16 cellular contexts compared by ENCODE assay signal in genomic region chr1:19220991-19221390, GRCh38. TPM values are rescaled to one million over a fixed set of nuclear protein-coding genes. Genes with fewer than 3 reads are reported as not detected.
DNase-seq lines count a peak whose midpoint lies in the region; TF ChIP-seq lines count a peak whose summit lies in the region.
"Had no signal": no experiment of that assay in that cellular context is flagged by ENCODE, and none has a peak within 500 bp of the region (broad histone marks: within the 10 kb centered on the region; RNA-seq: fewer than 3 reads in every experiment).

No MANE protein-coding gene starts in this region.

- H3K27ac ChIP-seq in A673 (ENCODE audit: low read depth, low read length, poor library complexity, severe bottlenecking) (peak overlapping the region; percentile 37), SJCRH30 (peak overlapping the region; percentile 39), hepatocyte (peak overlapping the region; percentile 34)
- peak overlapping the region in 8 of 11 experiments; percentile 12 to 85 (median 74); a peak in 16 of 22 replicates for H3K27ac ChIP-seq in BLaER1 treated with 17β-estradiol and CSF1 and Interleukin-3, amounts not matched to agents 10 nM and 100 nM
- no peak overlapping the region for H3K27ac ChIP-seq in effector memory CD4-positive, alpha-beta T cell (ENCODE audit: insufficient read depth, low read length, poor library complexity, severe bottlenecking)

- CTCF ChIA-PET in A673 (lab: Charles Lee) = interaction anchor here (0.6 kb wide), 1 partner anchor 9 kb away, joined by 4 read pairs; no protein-coding TSS in a partner anchor

- H3K27me3 ChIP-seq in A673 (replicated peaks; ENCODE audit: insufficient read depth, low read depth, low read length, poor library complexity) (no peaks in the 10 kb centered on the region), SJCRH30 (no peaks in the 10 kb centered on the region), hepatocyte (no peaks in the 10 kb centered on the region)
- no peaks in the 10 kb centered on the region for H3K27me3 ChIP-seq in BLaER1 treated with 17β-estradiol and CSF1 and Interleukin-3, amounts not matched to agents 10 nM and 100 nM
- H3K27me3 ChIP-seq in effector memory CD4-positive, alpha-beta T cell (replicated peaks; ENCODE audit: control insufficient read depth, insufficient read depth, low read length, poor library complexity, severe bottlenecking) = no peaks in the 10 kb centered on the region
- H3K27me3 ChIP-seq: adrenal gland, BE2C, MG63 had no signal

- H3K4me1 ChIP-seq in A673 (ENCODE audit: insufficient read depth, low read length, poor library complexity, severe bottlenecking) (peaks cover 5% of the 10 kb centered on the region), SJCRH30 (peaks cover 16% of the 10 kb centered on the region), hepatocyte (ENCODE audit: insufficient read depth) (no peaks in the 10 kb centered on the region)
- peaks cover 0 to 33% (median 22%) of the 10 kb centered on the region in 10 experiments; a peak in 16 of 20 replicates for H3K4me1 ChIP-seq in BLaER1 treated with 17β-estradiol and CSF1 and Interleukin-3, amounts not matched to agents 10 nM and 100 nM
- H3K4me1 ChIP-seq in effector memory CD4-positive, alpha-beta T cell (ENCODE audit: control insufficient read depth, insufficient read depth, low read length, poor library complexity, severe bottlenecking) = no peaks in the 10 kb centered on the region
- H3K4me1 ChIP-seq: adrenal gland, BE2C, HAP-1 had no signal

- H3K36me3 ChIP-seq in A673 (ENCODE audit: insufficient read depth, low read length, poor library complexity, severe bottlenecking) (peaks cover 95% of the 10 kb centered on the region), SJCRH30 (peaks cover 93% of the 10 kb centered on the region), hepatocyte (replicated peaks; ENCODE audit: insufficient read depth, low read depth) (no peaks in the 10 kb centered on the region)
- peaks cover 97 to 100% (median 100%) of the 10 kb centered on the region in 11 experiments for H3K36me3 ChIP-seq in BLaER1 treated with 17β-estradiol and CSF1 and Interleukin-3, amounts not matched to agents 10 nM and 100 nM
- peaks cover 77% of the 10 kb centered on the region for H3K36me3 ChIP-seq in effector memory CD4-positive, alpha-beta T cell (ENCODE audit: control insufficient read depth, insufficient read depth, low read length)

- H2AFZ ChIP-seq in hepatocyte = no peak overlapping the region

- TF ChIP-seq CTCF in A673 (conservative IDR thresholded peaks at IDR 0.05; ENCODE audit: low read depth, low read length) (no peak), hepatocyte (IDR thresholded peaks at IDR 0.05; ENCODE audit: poor library complexity) (no peak)

- intact Hi-C loops in A673 (cut with micrococcal nuclease; ENCODE audit: unreplicated experiment) = no loop called here

- no peaks in the 10 kb centered on the region for H3K9me2 ChIP-seq in hepatocyte (replicated peaks; ENCODE audit: insufficient read depth)

- H4K20me1 ChIP-seq in BLaER1 treated with 17β-estradiol and CSF1 and Interleukin-3, amounts not matched to agents 10 nM and 100 nM = peaks cover 5 to 84% (median 46%) of the 10 kb centered on the region in 11 experiments; a peak in 16 of 22 replicates
- H4K20me1 ChIP-seq in hepatocyte (ENCODE audit: insufficient read depth, poor library complexity, severe bottlenecking) = no peaks in the 10 kb centered on the region

- POLR2A ChIA-PET in A673 (lab: Charles Lee; ENCODE audit: low non-redundant PET) = no interaction called here

- no TSS peak for BruUV-seq in A673 (replicated peaks; lab: Mats Ljungman, UMichigan)

- 86% methylated on average over 7 of the region's 7 CpGs for WGBS in hepatocyte (ENCODE audit: low lambda C conversion rate, missing lambda C conversion rate)

- H3K79me2 ChIP-seq in hepatocyte = peaks cover 7% of the 10 kb centered on the region

- H3K9me3 ChIP-seq in A673 (ENCODE audit: low read depth, low read length, poor library complexity, severe bottlenecking) = no peaks in the 10 kb centered on the region
- no peaks in the 10 kb centered on the region for H3K9me3 ChIP-seq in BLaER1 treated with 17β-estradiol and CSF1 and Interleukin-3, amounts not matched to agents 10 nM and 100 nM (replicated peaks in 1 of 11)
- no peaks in the 10 kb centered on the region for H3K9me3 ChIP-seq in SJCRH30 (replicated peaks)
- no peaks in the 10 kb centered on the region for H3K9me3 ChIP-seq in hepatocyte (ENCODE audit: low read depth)
- H3K9me3 ChIP-seq in effector memory CD4-positive, alpha-beta T cell (ENCODE audit: control insufficient read depth, low read length) = no peaks in the 10 kb centered on the region
- H3K9me3 ChIP-seq: adrenal gland, BE2C, HAP-1, MG63 had no signal

- H3K9ac ChIP-seq in BLaER1 treated with 17β-estradiol and CSF1 and Interleukin-3, amounts not matched to agents 10 nM and 100 nM = peak overlapping the region in 7 of 11 experiments; percentile 38 to 68 (median 52); a peak in 10 of 22 replicates

- peak; percentile 35 for DNase-seq in A673 (ENCODE audit: low spot score)
- DNase-seq in SJCRH30 = peak; percentile 69 to 81
- DNase-seq in hepatocyte (ENCODE audit: low spot score) = no peak
- no peak for DNase-seq in effector memory CD4-positive, alpha-beta T cell
- DNase-seq in Ammon's horn (ENCODE audit: low spot score) = no peak
- DNase-seq in HPDE6-E6E7 (ENCODE audit: extremely low spot score) = no peak
- no peak for DNase-seq in foreskin melanocyte
- DNase-seq: activated CD4-positive, alpha-beta T cell treated with anti-CD3 and anti-CD28 coated beads, Interleukin-2, amount 10 ng/mL, durations not matched to agents 24 days and 14 days; BE2C; foreskin fibroblast; MG63; stimulated activated CD4-positive, alpha-beta T cell treated with anti-CD3 and anti-CD28 coated beads, Interleukin-12 subunit alpha, Interleukin-12 subunit beta, amount 100 ng/mL, for 4 hours; stimulated activated naive CD4-positive, alpha-beta T cell had no signal

- peak overlapping the region in 9 of 11 experiments; percentile 23 to 77 (median 57); a peak in 15 of 22 replicates for H3K4me2 ChIP-seq in BLaER1 treated with 17β-estradiol and CSF1 and Interleukin-3, amounts not matched to agents 10 nM and 100 nM
- H3K4me2 ChIP-seq in hepatocyte = no peak overlapping the region

- H3K4me3 ChIP-seq in A673 (ENCODE audit: low read depth, low read length, poor library complexity, severe bottlenecking) (no peak overlapping the region), SJCRH30 (no peak overlapping the region), hepatocyte (no peak overlapping the region)
- H3K4me3 ChIP-seq in BLaER1 treated with 17β-estradiol and CSF1 and Interleukin-3, amounts not matched to agents 10 nM and 100 nM = peak overlapping the region in 1 of 10 experiments; percentile 3; a peak in 1 of 20 replicates
- H3K4me3 ChIP-seq in effector memory CD4-positive, alpha-beta T cell (ENCODE audit: insufficient read depth, low read depth, low read length, poor library complexity, severe bottlenecking) = no peak overlapping the region
- H3K4me3 ChIP-seq: adrenal gland, HAP-1, MG63 had no signal

RNA-seq across cellular contexts. Expression of gene UBR4, which starts 10.9 kb away (rescaled TPM):
- total RNA-seq in A673 (2021) (214 and 221 TPM in 2 replicates), hepatocyte (138 and 175 TPM in 2 replicates)
- total RNA-seq in SJCRH30 (2014; rRNA removed; shearing (Covaris generic)) = 96.7 and 102 TPM in 2 replicates
- 140 and 166 TPM in 2 replicates for polyA plus RNA-seq in hepatocyte

RNA-seq across cellular contexts. Expression of gene EMC1, which starts 30.3 kb away (rescaled TPM):
- total RNA-seq in A673 (2021) = 75.9 and 84.3 TPM in 2 replicates
- total RNA-seq in SJCRH30 (2014; rRNA removed; shearing (Covaris generic)) = 60.9 and 68.5 TPM in 2 replicates
- 33.0 and 35.8 TPM in 2 replicates for total RNA-seq in hepatocyte
- polyA plus RNA-seq in hepatocyte = 28.6 and 33.2 TPM in 2 replicates

RNA-seq across cellular contexts. Expression of gene MRTO4, which starts 30.6 kb away (rescaled TPM):
- total RNA-seq in A673 (2021) (125 and 145 TPM in 2 replicates), hepatocyte (19.7 and 20.8 TPM in 2 replicates)
- total RNA-seq in SJCRH30 (2014; rRNA removed; shearing (Covaris generic)) = 84.7 and 87.0 TPM in 2 replicates
- 24.9 and 28.7 TPM in 2 replicates for polyA plus RNA-seq in hepatocyte

Comparison
In these comparisons a context has a peak if more than half of its experiments do, and no peak if none do; other contexts are left out.
1. DNase-seq: peak in A673 (single experiment) and SJCRH30 (2 of 2); none in hepatocyte (single experiment), effector memory CD4-positive, alpha-beta T cell (0 of 3), Ammon's horn (single experiment), HPDE6-E6E7 (single experiment) and foreskin melanocyte (single experiment).